8 cellular contexts compared by ENCODE assay signal in the genomic region with DNA sequence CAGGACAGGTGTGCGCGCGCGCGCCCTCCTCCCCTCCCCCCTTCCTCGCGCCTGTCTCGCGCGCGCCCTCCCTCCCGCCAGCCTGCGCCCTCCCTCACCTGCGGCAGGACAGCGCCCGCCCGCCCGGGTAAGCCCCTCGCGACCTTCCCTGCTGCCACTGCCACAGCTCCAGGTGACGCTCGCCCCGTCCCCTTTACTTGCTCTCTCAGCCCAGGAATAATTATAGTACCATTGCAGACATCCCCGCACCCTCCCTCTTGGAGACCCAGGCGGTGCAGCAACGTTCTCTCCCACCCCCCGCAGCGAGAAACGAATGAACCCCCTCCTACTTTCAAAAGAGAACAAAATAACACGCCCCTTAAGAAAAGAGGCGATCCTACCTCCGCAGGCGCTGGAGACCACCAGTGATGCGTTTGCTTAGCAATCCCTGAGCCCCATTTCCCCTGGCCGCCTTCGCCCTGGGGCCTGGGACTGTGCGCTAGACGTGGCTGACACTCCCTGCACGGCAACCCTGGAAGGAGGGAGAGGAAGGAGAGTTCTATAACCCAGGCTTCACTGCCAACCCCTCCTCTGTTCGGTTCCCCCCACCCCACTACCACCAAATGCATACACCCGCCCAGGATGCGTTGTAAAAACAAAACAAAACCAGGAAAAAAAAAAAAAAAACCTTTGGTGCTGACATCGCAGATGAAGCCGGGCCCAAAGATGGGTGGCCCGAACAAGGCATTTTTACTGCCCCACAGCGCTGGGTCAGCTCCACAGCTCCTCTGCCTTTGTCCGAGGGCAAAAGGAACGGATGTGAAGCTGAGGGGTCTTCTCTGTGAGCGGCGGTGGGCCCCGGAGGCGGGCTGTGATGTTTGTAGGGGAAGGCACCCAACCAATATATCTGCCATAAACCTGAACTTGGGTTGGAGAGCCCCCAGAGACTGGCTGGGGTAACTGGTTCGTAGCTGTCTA. TPM values are rescaled to one million over a fixed set of nuclear protein-coding genes. Genes with fewer than 3 reads are reported as not detected.
A peak's percentile ranks its signal among the peaks of the same experiment; 100 is the strongest.
DNase-seq lines count a peak whose midpoint lies in the region; ATAC-seq and TF ChIP-seq lines count a peak whose summit lies in the region.

No MANE protein-coding gene starts in this region.

- peaks cover 18% of the 10 kb centered on the region for H4K20me1 ChIP-seq in Karpas-422 (ENCODE audit: insufficient read depth, low read depth, low read length)

- no peak for ATAC-seq in Right ventricle myocardium superior (ENCODE audit: poor library complexity)
- ATAC-seq in GM18861 (IDR thresholded peaks at IDR 0.05; ENCODE audit: unreplicated experiment) = no peak

- no peaks in the 10 kb centered on the region for H3K36me3 ChIP-seq in GM06990 (ENCODE audit: control insufficient read depth, insufficient read depth, low read length)
- no peaks in the 10 kb centered on the region for H3K36me3 ChIP-seq in Karpas-422 (ENCODE audit: insufficient read depth, low read length)
- no peaks in the 10 kb centered on the region for H3K36me3 ChIP-seq in prostate gland

- H3K9me3 ChIP-seq in Karpas-422 (ENCODE audit: low read length) = no peaks in the 10 kb centered on the region
- H3K9me3 ChIP-seq in prostate gland = no peaks in the 10 kb centered on the region

- H3K4me3 ChIP-seq in GM06990 (replicated peaks; ENCODE audit: low read depth, low read length) (peak overlapping the region; percentile 87), Karpas-422 (ENCODE audit: low read length) (peak overlapping the region; percentile 69), prostate gland (peak overlapping the region; percentile 69 to 77)

- peaks cover 42% of the 10 kb centered on the region for H3K4me1 ChIP-seq in Karpas-422 (ENCODE audit: low read length)
- H3K4me1 ChIP-seq in prostate gland (replicated peaks) = peaks cover 7% of the 10 kb centered on the region

- H3K4me2 ChIP-seq in Karpas-422 (ENCODE audit: low read depth, low read length, poor library complexity, severe bottlenecking) = peak overlapping the region; percentile 93

- TF ChIP-seq CTCF in GM06990 (IDR thresholded peaks at IDR 0.05; ENCODE audit: insufficient read depth, low read length, poor library complexity, severe bottlenecking) (no peak), prostate gland (IDR thresholded peaks at IDR 0.05) (no peak)

- WGBS in prostate gland = 4% methylated on average over 44 of the region's 53 CpGs

- H2AFZ ChIP-seq in Karpas-422 (ENCODE audit: low read length) = no peak overlapping the region

- H3K79me2 ChIP-seq in Karpas-422 (ENCODE audit: low read length) = no peaks in the 10 kb centered on the region; the same call in 1 of the 2 replicates

- no peak for TF ChIP-seq POLR2A in prostate gland (IDR thresholded peaks at IDR 0.05)

- peak overlapping the region; percentile 89 for H3K9ac ChIP-seq in Karpas-422 (ENCODE audit: low read length)

- no peak overlapping the region for H3K27ac ChIP-seq in Karpas-422 (ENCODE audit: low read length)
- peak overlapping the region; percentile 98 for H3K27ac ChIP-seq in prostate gland

- DNase-seq in GM06990 (ENCODE audit: extremely low read depth, insufficient read length) (no peak), Karpas-422 (peak; percentile 47), Right ventricle myocardium superior (peak; percentile 49), prostate gland (ENCODE audit: low spot score) (no peak), GM19240 (ENCODE audit: insufficient read length, low spot score) (no peak), NCI-H524 treated with DMSO at 0.1 percent for 48 hours (lab: John Stamatoyannopoulos, UW) (no peak)
- DNase-seq in activated effector memory CD4-positive, alpha-beta T cell treated with Interleukin-2 at 50 U/mL for 16 hours = peak; percentile 9

- H3K9me2 ChIP-seq in Karpas-422 (replicated peaks; ENCODE audit: insufficient read depth, low read length) = no peaks in the 10 kb centered on the region

- no peaks in the 10 kb centered on the region for H3K27me3 ChIP-seq in GM06990 (replicated peaks; ENCODE audit: control insufficient read depth, insufficient read depth, low read length)
- H3K27me3 ChIP-seq in Karpas-422 (ENCODE audit: low read length) = no peaks in the 10 kb centered on the region; the same call in 1 of the 2 replicates
- no peaks in the 10 kb centered on the region for H3K27me3 ChIP-seq in prostate gland (replicated peaks; ENCODE audit: insufficient read depth)

- intact Hi-C loops in Right ventricle myocardium superior (cut with DNase I) = no loop called here
- intact Hi-C loops in prostate gland (cut with DNase I) = loop anchor here (5.0 kb wide), 1 partner anchor 49 kb away; no protein-coding TSS in a partner anchor

RNA-seq across cellular contexts. Expression of a gene that starts 5.5 kb away (rescaled TPM):
- total RNA-seq in Karpas-422 (2014; rRNA removed; shearing (Covaris generic); ENCODE audit: low replicate concordance) = 5.5 and 7.2 TPM in 2 replicates
- total RNA-seq in Right ventricle myocardium superior = 22.2 TPM
- total RNA-seq in prostate gland = 10 to 100 TPM; 24.2 to 27.2 TPM

RNA-seq across cellular contexts. Expression of a gene that starts 17.4 kb away (rescaled TPM):
- total RNA-seq in Karpas-422 (2014; rRNA removed; shearing (Covaris generic); ENCODE audit: low replicate concordance) = 2.5 and 3.9 TPM in 2 replicates
- total RNA-seq in Right ventricle myocardium superior (10.4 TPM), prostate gland (10 to 100 TPM; 10.5 to 13.8 TPM)

Comparison
In these comparisons a context has a peak if more than half of its experiments do, and no peak if none do; other contexts are left out.
1. DNase-seq: peak in Karpas-422 (single experiment), activated effector memory CD4-positive, alpha-beta T cell treated with Interleukin-2 at 50 U/mL for 16 hours (single experiment) and Right ventricle myocardium superior (single experiment); none in GM06990 (single experiment), prostate gland (single experiment), GM19240 (single experiment) and NCI-H524 treated with DMSO at 0.1 percent for 48 hours (single experiment).
2. Peak in every context shown above with its lines, with median percentiles within 50 percentile points of each other: H3K4me3 ChIP-seq.